In the genomic region with DNA sequence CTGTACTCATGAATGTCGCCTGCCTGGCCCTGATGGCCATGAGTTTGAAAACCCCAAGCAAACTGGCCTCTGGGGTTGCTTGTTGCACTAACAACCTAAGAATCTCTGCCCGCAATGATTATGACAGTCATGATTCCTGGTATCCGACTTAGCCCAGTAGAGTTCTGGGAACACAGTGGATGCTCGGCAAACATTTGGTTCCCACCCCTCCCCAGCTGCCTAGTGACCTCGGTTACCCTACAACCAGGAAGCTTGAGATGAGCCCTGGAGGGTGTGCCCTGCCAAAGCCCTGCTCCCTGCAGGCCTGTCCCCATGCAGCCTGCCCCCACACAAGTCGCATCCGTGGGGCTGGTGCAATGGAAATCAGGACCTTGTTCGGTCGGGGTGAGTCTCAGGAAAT, we compare ENCODE assay signal across 27 cellular contexts.
"Had no signal": no experiment of that assay in that cellular context is flagged by ENCODE, and none has a peak within 500 bp of the region (broad histone marks: within the 10 kb centered on the region; RNA-seq: fewer than 3 reads in every experiment).

No MANE protein-coding gene starts in this region.

- H3K27ac ChIP-seq: brain microvascular endothelial cell, foreskin keratinocyte, heart right ventricle, left ventricle myocardium inferior, parathyroid adenoma, right atrium auricular region, tibial nerve had no signal

- DNase-seq: activated CD4-positive, alpha-beta memory T cell treated with anti-CD3 and anti-CD28 coated beads for 36 hours; activated CD4-positive, alpha-beta T cell treated with anti-CD3 and anti-CD28 coated beads, Interleukin-2, amount 10 ng/mL, durations not matched to agents 24 days and 14 days; activated CD4-positive, CD25-positive, alpha-beta regulatory T cell treated with anti-CD3 and anti-CD28 coated beads, Interleukin-2, amount 50 U/mL, for 72 hours; activated CD8-positive, alpha-beta memory T cell treated with anti-CD3 and anti-CD28 coated beads, Interleukin-2, amount 50 U/mL, for 4 hours; activated effector memory CD4-positive, alpha-beta T cell treated with anti-CD3 and anti-CD28 coated beads, Interleukin-2, amount 50 U/mL, for 16 hours; activated naive CD4-positive, alpha-beta T cell treated with anti-CD3 and anti-CD28 coated beads, Interleukin-2, amount 50 U/mL, for 16 hours; activated T-cell treated with anti-CD3 and anti-CD28 coated beads, Interleukin-2, amount 50 U/mL, for 1 hour; amniotic stem cell; brain microvascular endothelial cell; caudate nucleus; endodermal cell; foreskin keratinocyte; heart right ventricle; left ventricle myocardium inferior; naive thymus-derived CD4-positive, alpha-beta T cell; nucleus accumbens; spleen; stimulated activated CD4-positive, alpha-beta T cell treated with anti-CD3 and anti-CD28 coated beads, Interleukin-2, amount 100 ng/mL, for 48 hours; stimulated activated naive CD4-positive, alpha-beta T cell treated with Interleukin-2 at 50 U/mL for 16 hours; T-helper 17 cell had no signal

- H3K9me3 Mint-ChIP-seq: activated T-helper 1 cell treated with anti-CD3 and anti-CD28 coated beads, Interleukin-12 subunit alpha, Interleukin-12 subunit beta, Interleukin-2, Interleukin-4 antibody, amounts not matched to agents 30 ng/mL and 10 ng/mL and 1 ng/mL, durations not matched to agents 14 hours and 24 hours and 36 hours; endodermal cell had no signal

- H3K4me1 ChIP-seq: foreskin keratinocyte, heart right ventricle, left ventricle myocardium inferior, parathyroid adenoma, right atrium auricular region, spleen, tibial nerve had no signal

- FAIRE-seq: astrocyte, islet of Langerhans had no signal

- H3K4me3 Mint-ChIP-seq: activated CD4-positive, alpha-beta memory T cell treated with anti-CD3 and anti-CD28 coated beads for 36 hours; activated CD4-positive, alpha-beta T cell treated with anti-CD3 and anti-CD28 coated beads, Interleukin-2, amount 10 ng/mL, durations not matched to agents 24 days and 14 days; activated T-helper 1 cell treated with anti-CD3 and anti-CD28 coated beads, Interleukin-12 subunit alpha, Interleukin-12 subunit beta, Interleukin-2, Interleukin-4 antibody, amounts not matched to agents 30 ng/mL and 10 ng/mL and 1 ng/mL, durations not matched to agents 14 hours and 24 hours and 36 hours; endodermal cell; naive thymus-derived CD4-positive, alpha-beta T cell; T-helper 17 cell had no signal

- H2AFZ ChIP-seq: parathyroid adenoma had no signal

- H3K4me1 Mint-ChIP-seq: activated CD4-positive, alpha-beta T cell treated with anti-CD3 and anti-CD28 coated beads, Interleukin-2, amount 10 ng/mL, durations not matched to agents 24 days and 14 days; T-helper 17 cell had no signal

- ATAC-seq: esophagus mucosa; foreskin keratinocyte; heart right ventricle; naive thymus-derived CD4-positive, alpha-beta T cell; T-helper 17 cell had no signal

- H3K36me3 ChIP-seq: brain microvascular endothelial cell, heart right ventricle, left ventricle myocardium inferior, right atrium auricular region, spleen, tibial nerve had no signal

- H3K27ac Mint-ChIP-seq: activated CD4-positive, alpha-beta memory T cell treated with anti-CD3 and anti-CD28 coated beads for 36 hours; activated CD4-positive, alpha-beta T cell treated with anti-CD3 and anti-CD28 coated beads, Interleukin-2, amount 10 ng/mL, durations not matched to agents 24 days and 14 days; activated T-helper 1 cell treated with anti-CD3 and anti-CD28 coated beads, Interleukin-12 subunit alpha, Interleukin-12 subunit beta, Interleukin-2, Interleukin-4 antibody, amounts not matched to agents 30 ng/mL and 10 ng/mL and 1 ng/mL, durations not matched to agents 14 hours and 24 hours and 36 hours; endodermal cell; naive thymus-derived CD4-positive, alpha-beta T cell; T-helper 17 cell had no signal

- H3K4me3 ChIP-seq: heart right ventricle, left ventricle myocardium inferior, right atrium auricular region, spleen, tibial nerve had no signal

- H3K79me2 ChIP-seq: parathyroid adenoma had no signal

- H3K9ac ChIP-seq: parathyroid adenoma had no signal

- H3K27me3 ChIP-seq: brain microvascular endothelial cell, right atrium auricular region had no signal

- H3K36me3 Mint-ChIP-seq: activated CD4-positive, alpha-beta memory T cell treated with anti-CD3 and anti-CD28 coated beads for 36 hours had no signal
